In genomic region chr7:79711660-79712059, GRCh38 we compare ENCODE assay signal across 1 cellular context.
TF ChIP-seq lines count a peak whose summit lies in the region.

No MANE protein-coding gene starts in this region.

TF ChIP-seq in SK-N-SH treated with all-trans-retinoic acid at 6 μM for 48 hours, 23 proteins besides CTCF, POLR2A, EP300 and RAD21 (continued from another document):
- TF ChIP-seq PATZ1 (CRISPR knock-in tag; IDR thresholded peaks at IDR 0.05; ENCODE audit: borderline replicate concordance) (no peak), ZNF70 (CRISPR knock-in tag; IDR thresholded peaks at IDR 0.05) (no peak)
